ENCODE assay signal across 20 cellular contexts in genomic region chr5:68381060-68381459, GRCh38.
DNase-seq lines count a peak whose midpoint lies in the region; ATAC-seq, FAIRE-seq and TF ChIP-seq lines count a peak whose summit lies in the region.
"Had no signal": no experiment of that assay in that cellular context is flagged by ENCODE, and none has a peak within 500 bp of the region (broad histone marks: within the 10 kb centered on the region; RNA-seq: fewer than 3 reads in every experiment).

No MANE protein-coding gene starts in this region.

- no peak overlapping the region for H3K27ac ChIP-seq in CD4-positive, alpha-beta memory T cell (ENCODE audit: low read depth, low read length)
- H3K27ac ChIP-seq in mesenchymal stem cell (ENCODE audit: low read length, poor library complexity, severe bottlenecking) (no peak overlapping the region), pancreas (no peak overlapping the region)
- H3K27ac ChIP-seq: colonic mucosa, neural progenitor cell, psoas muscle, stomach had no signal

- intact Hi-C loops in CD4-positive, alpha-beta memory T cell (cut with micrococcal nuclease), result no loop called here
- intact Hi-C loops in activated CD8-positive, alpha-beta T cell treated with anti-CD3 and anti-CD28 coated beads for 36 hours (cut with micrococcal nuclease), result no loop called here
- intact Hi-C loops in pancreas (cut with DNase I), result no loop called here

- peaks cover 0 to 5% (median 0%) of the 10 kb centered on the region in 8 donors for H3K9me3 Mint-ChIP-seq in CD4-positive, alpha-beta memory T cell
- H3K9me3 Mint-ChIP-seq in activated CD8-positive, alpha-beta T cell treated with anti-CD3 and anti-CD28 coated beads for 36 hours, result no peaks in the 10 kb centered on the region
- H3K9me3 Mint-ChIP-seq: brain, neural progenitor cell had no signal

- no peak overlapping the region for H4K8ac ChIP-seq in mesenchymal stem cell (ENCODE audit: low read length)

- no peak overlapping the region for H3K4me2 ChIP-seq in mesenchymal stem cell (ENCODE audit: low read length, poor library complexity, severe bottlenecking)
- H3K4me2 ChIP-seq: neural progenitor cell had no signal

- H2BK15ac ChIP-seq in mesenchymal stem cell (ENCODE audit: low read depth, poor library complexity, severe bottlenecking), result no peak overlapping the region

- H2BK120ac ChIP-seq in mesenchymal stem cell (ENCODE audit: low read depth, low read length), result no peak overlapping the region

- no peak overlapping the region for H3K4me3 ChIP-seq in CD4-positive, alpha-beta memory T cell (ENCODE audit: low read length in 2 of 2)
- H3K4me3 ChIP-seq in mesenchymal stem cell (ENCODE audit: insufficient read depth in 1 of 2, low read depth in 1 of 2, low read length in 2 of 2) (no peak overlapping the region), pancreas (no peak overlapping the region)
- H3K4me3 ChIP-seq: colonic mucosa, left lung, neural progenitor cell, psoas muscle, stomach had no signal

- ATAC-seq in activated CD8-positive, alpha-beta T cell treated with anti-CD3 and anti-CD28 coated beads for 36 hours, result peak; percentile 60
- ATAC-seq in GM21360 (IDR thresholded peaks at IDR 0.05; ENCODE audit: unreplicated experiment) (no peak), pancreas (no peak)
- ATAC-seq: psoas muscle, Right ventricle myocardium inferior had no signal

- FAIRE-seq in pancreas (lab: Jason Lieb, UNC), result no peak

- no peak overlapping the region for H3K23ac ChIP-seq in mesenchymal stem cell (ENCODE audit: low read length in 2 of 2)

- no peak overlapping the region for H3K4ac ChIP-seq in mesenchymal stem cell (ENCODE audit: low read depth in 1 of 2, low read length in 2 of 2)

- H3K27me3 Mint-ChIP-seq in CD4-positive, alpha-beta memory T cell, result no peaks in the 10 kb centered on the region
- no peaks in the 10 kb centered on the region for H3K27me3 Mint-ChIP-seq in activated CD8-positive, alpha-beta T cell treated with anti-CD3 and anti-CD28 coated beads for 36 hours
- H3K27me3 Mint-ChIP-seq: brain, type B pancreatic cell had no signal

- H2AFZ ChIP-seq in mesenchymal stem cell (ENCODE audit: low read depth, low read length), result no peak overlapping the region
- H2AFZ ChIP-seq: neural progenitor cell had no signal

- DNase-seq in CD4-positive, alpha-beta memory T cell, result peak in 4 of 5 donors; percentile 16 to 47 (median 30)
- DNase-seq in ELR (ENCODE audit: low read depth) (peak; percentile 15), mesenchymal stem cell (peak; percentile 27), NK-92 (lab: John Stamatoyannopoulos, UW; ENCODE audit: unreplicated experiment) (no peak), pancreas (no peak)
- no peak for DNase-seq in activated CD8-positive, alpha-beta T cell treated with anti-CD3 and anti-CD28 coated beads for 36 hours
- DNase-seq: activated CD4-positive, CD25-positive, alpha-beta regulatory T cell treated with anti-CD3 and anti-CD28 coated beads, Interleukin-2, amount 50 U/mL, for 72 hours; colonic mucosa; left lung; NCI-H1436; NCI-H2171 treated with DMSO at 0.1 percent for 48 hours; NCI-H69; psoas muscle; stimulated activated CD4-positive, alpha-beta T cell treated with anti-CD3 and anti-CD28 coated beads, Interleukin-1b, Interleukin-23, amount 100 ng/mL, for 48 hours; stomach had no signal

- no peaks in the 10 kb centered on the region for H3K9me3 ChIP-seq in CD4-positive, alpha-beta memory T cell (ENCODE audit: control insufficient read depth in 1 of 2, low read length in 2 of 2)
- no peaks in the 10 kb centered on the region for H3K9me3 ChIP-seq in mesenchymal stem cell (ENCODE audit: control insufficient read depth, low read length)
- no peaks in the 10 kb centered on the region for H3K9me3 ChIP-seq in pancreas
- H3K9me3 ChIP-seq: colonic mucosa, left lung, psoas muscle, stomach had no signal

- POLR2A ChIA-PET in CD4-positive, alpha-beta memory T cell (lab: Charles Lee; ENCODE audit: partially characterized antibody), result interaction anchor here (1.0 to 1.7 kb wide), 6 partner anchors 11 to 94 kb away, joined by 3 to 5 read pairs (median 5); no protein-coding TSS in a partner anchor
- POLR2A ChIA-PET in activated CD8-positive, alpha-beta T cell treated with anti-CD3 and anti-CD28 coated beads for 36 hours (lab: Charles Lee), result interaction anchor here (1.4 kb wide), 1 partner anchor 80 kb away, joined by 3 read pairs; no protein-coding TSS in a partner anchor

- H3K36me3 ChIP-seq in CD4-positive, alpha-beta memory T cell (ENCODE audit: insufficient read depth, low read length), result no peaks in the 10 kb centered on the region
- H3K36me3 ChIP-seq in mesenchymal stem cell (ENCODE audit: control insufficient read depth in 1 of 2, insufficient read depth in 2 of 2, low read depth in 1 of 2, low read length in 2 of 2) (no peaks in the 10 kb centered on the region), pancreas (no peaks in the 10 kb centered on the region)
- H3K36me3 ChIP-seq: colonic mucosa, left lung, neural progenitor cell, stomach had no signal

- H3K27ac Mint-ChIP-seq in CD4-positive, alpha-beta memory T cell, result peak overlapping the region in 6 of 7 donors; percentile 16 to 84 (median 53)
- H3K27ac Mint-ChIP-seq in activated CD8-positive, alpha-beta T cell treated with anti-CD3 and anti-CD28 coated beads for 36 hours, result peak overlapping the region; percentile 66
- H3K27ac Mint-ChIP-seq: brain, neural progenitor cell, type B pancreatic cell had no signal

- H3K18ac ChIP-seq in mesenchymal stem cell (ENCODE audit: low read depth in 1 of 2, low read length in 2 of 2), result no peak overlapping the region

- H2BK12ac ChIP-seq in mesenchymal stem cell (ENCODE audit: low read length in 2 of 2), result no peak overlapping the region

- peak overlapping the region in 5 of 8 donors; percentile 0 to 48 (median 29) for H3K4me3 Mint-ChIP-seq in CD4-positive, alpha-beta memory T cell
- H3K4me3 Mint-ChIP-seq in activated CD8-positive, alpha-beta T cell treated with anti-CD3 and anti-CD28 coated beads for 36 hours, result no peak overlapping the region
- H3K4me3 Mint-ChIP-seq: brain, neural progenitor cell, type B pancreatic cell had no signal

- WGBS in mesenchymal stem cell, result 100% methylated on average over 1 of the region's 3 CpGs
- 84 to 94% methylated on average over 3 of the region's 3 CpGs for WGBS in pancreas, 2 donors

- no peak overlapping the region for H4K91ac ChIP-seq in mesenchymal stem cell (ENCODE audit: low read length)

- H3K4me1 Mint-ChIP-seq in CD4-positive, alpha-beta memory T cell, result peaks cover 44 to 81% (median 64%) of the 10 kb centered on the region in 4 donors
- peaks cover 60% of the 10 kb centered on the region for H3K4me1 Mint-ChIP-seq in activated CD8-positive, alpha-beta T cell treated with anti-CD3 and anti-CD28 coated beads for 36 hours (ENCODE audit: low read depth)
- H3K4me1 Mint-ChIP-seq: brain had no signal

- no peak overlapping the region for H2AK5ac ChIP-seq in mesenchymal stem cell (ENCODE audit: low read length, severe bottlenecking)

- no peak overlapping the region for H3K14ac ChIP-seq in mesenchymal stem cell (ENCODE audit: low read length in 2 of 2)

- no peaks in the 10 kb centered on the region for H3K79me1 ChIP-seq in mesenchymal stem cell (replicated peaks; ENCODE audit: low read length, poor library complexity, severe bottlenecking)

- H3K27me3 ChIP-seq in CD4-positive, alpha-beta memory T cell (ENCODE audit: insufficient read depth, low read length), result no peaks in the 10 kb centered on the region
- no peaks in the 10 kb centered on the region for H3K27me3 ChIP-seq in mesenchymal stem cell (ENCODE audit: control insufficient read depth in 1 of 2, insufficient read depth in 1 of 2, low read length in 2 of 2)
- no peaks in the 10 kb centered on the region for H3K27me3 ChIP-seq in pancreas
- H3K27me3 ChIP-seq: colonic mucosa, left lung, neural progenitor cell, stomach had no signal

- no peak overlapping the region for H2BK5ac ChIP-seq in mesenchymal stem cell (ENCODE audit: low read depth, low read length, poor library complexity, severe bottlenecking)

- H3K9ac ChIP-seq in mesenchymal stem cell (ENCODE audit: low read length), result no peak overlapping the region
- H3K9ac ChIP-seq: neural progenitor cell had no signal

- peaks cover 67% of the 10 kb centered on the region for H3K4me1 ChIP-seq in CD4-positive, alpha-beta memory T cell (ENCODE audit: insufficient read depth, low read length)
- H3K4me1 ChIP-seq in mesenchymal stem cell (ENCODE audit: control insufficient read depth, insufficient read depth, low read depth, low read length), result no peaks in the 10 kb centered on the region
- H3K4me1 ChIP-seq in pancreas, result peaks cover 0 to 10% (median 0%) of the 10 kb centered on the region in 3 donors
- H3K4me1 ChIP-seq: colonic mucosa, psoas muscle had no signal

- no peak for TF ChIP-seq CTCF in activated CD8-positive, alpha-beta T cell treated with anti-CD3 and anti-CD28 coated beads for 36 hours (IDR thresholded peaks at IDR 0.05)
- no peak for TF ChIP-seq CTCF in pancreas (IDR thresholded peaks at IDR 0.05)

- CTCF ChIA-PET in CD4-positive, alpha-beta memory T cell (lab: Charles Lee; ENCODE audit: partially characterized antibody), result interaction anchor here (1.0 kb wide), 1 partner anchor 95 kb away, joined by 3 read pairs; no protein-coding TSS in a partner anchor
- CTCF ChIA-PET in activated CD8-positive, alpha-beta T cell treated with anti-CD3 and anti-CD28 coated beads for 36 hours (lab: Charles Lee), result interaction anchor here (1.3 kb wide), 1 partner anchor 22 kb away, joined by 4 read pairs; no protein-coding TSS in a partner anchor

- H3K36me3 Mint-ChIP-seq in CD4-positive, alpha-beta memory T cell, result no peaks in the 10 kb centered on the region
- no peaks in the 10 kb centered on the region for H3K36me3 Mint-ChIP-seq in activated CD8-positive, alpha-beta T cell treated with anti-CD3 and anti-CD28 coated beads for 36 hours (ENCODE audit: low read depth)
- H3K36me3 Mint-ChIP-seq: brain, neural progenitor cell, type B pancreatic cell had no signal

Comparison
In these comparisons a context has a peak if more than half of its experiments do, and no peak if none do; other contexts are left out.
1. DNase-seq: peak in CD4-positive, alpha-beta memory T cell (4 of 5), ELR (single experiment) and mesenchymal stem cell (single experiment); none in activated CD8-positive, alpha-beta T cell treated with anti-CD3 and anti-CD28 coated beads for 36 hours (single experiment), NK-92 (single experiment) and pancreas (0 of 6).